In the genomic region with DNA sequence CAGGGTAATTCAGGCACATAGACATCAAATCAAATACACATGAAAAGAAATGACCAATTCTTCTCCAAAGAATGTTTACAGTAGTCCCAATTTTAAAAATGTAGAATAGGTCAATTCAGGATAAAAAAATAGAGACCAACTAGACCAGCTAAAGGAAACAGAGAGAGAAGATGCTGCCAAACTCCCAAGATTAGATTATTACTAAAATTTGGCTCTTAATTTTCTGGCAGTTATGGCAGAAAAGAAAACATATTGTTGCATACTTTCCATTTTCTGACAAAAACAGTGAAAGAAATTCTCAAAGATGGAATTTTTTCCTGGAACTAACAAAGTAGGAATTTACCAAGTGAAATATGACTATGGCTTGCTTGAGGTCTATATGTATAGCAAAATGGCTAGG, we compare ENCODE assay signal across 17 cellular contexts.
DNase-seq lines count a peak whose midpoint lies in the region; ATAC-seq and TF ChIP-seq lines count a peak whose summit lies in the region.
"Had no signal": no experiment of that assay in that cellular context is flagged by ENCODE, and none has a peak within 500 bp of the region (broad histone marks: within the 10 kb centered on the region; RNA-seq: fewer than 3 reads in every experiment).

No MANE protein-coding gene starts in this region.

- H3K36me3 ChIP-seq in adipocyte (ENCODE audit: control insufficient read depth, insufficient read depth, low read length, severe bottlenecking), result no peaks in the 10 kb centered on the region
- no peaks in the 10 kb centered on the region for H3K36me3 ChIP-seq in ovary

- no peak for TF ChIP-seq POLR2A in ovary (IDR thresholded peaks at IDR 0.05)

- H3K9ac ChIP-seq in adipocyte (ENCODE audit: low read length), result peak overlapping the region; percentile 60
- H3K9ac ChIP-seq: GM23248 had no signal

- H3K4me3 Mint-ChIP-seq in nephron, result no peak overlapping the region
- H3K4me3 Mint-ChIP-seq: CD14-positive monocyte; CD8-positive, alpha-beta T cell had no signal

- no peaks in the 10 kb centered on the region for H3K9me3 Mint-ChIP-seq in nephron
- H3K9me3 Mint-ChIP-seq: CD14-positive monocyte; CD8-positive, alpha-beta T cell had no signal

- H3K27ac Mint-ChIP-seq in nephron, result peak overlapping the region in 2 of 3 experiments; percentile 22 to 31
- H3K27ac Mint-ChIP-seq: CD14-positive monocyte; CD8-positive, alpha-beta T cell had no signal

- no peaks in the 10 kb centered on the region for H3K27me3 Mint-ChIP-seq in nephron (ENCODE audit: low read depth)

- peaks cover 17% of the 10 kb centered on the region for H3K4me1 Mint-ChIP-seq in nephron
- H3K4me1 Mint-ChIP-seq: CD14-positive monocyte had no signal

- H3K4me1 ChIP-seq in adipocyte (ENCODE audit: control insufficient read depth, insufficient read depth, low read length), result peaks cover 26% of the 10 kb centered on the region
- H3K4me1 ChIP-seq in ovary (ENCODE audit: insufficient read depth), result peaks cover 3% of the 10 kb centered on the region

- no peaks in the 10 kb centered on the region for H3K27me3 ChIP-seq in adipocyte (replicated peaks; ENCODE audit: control insufficient read depth, insufficient read depth, low read length)
- H3K27me3 ChIP-seq in ovary, result no peaks in the 10 kb centered on the region

- H3K9me3 ChIP-seq in adipocyte (ENCODE audit: control insufficient read depth, low read length), result no peaks in the 10 kb centered on the region
- H3K9me3 ChIP-seq in ovary, result no peaks in the 10 kb centered on the region

- H3K4me3 ChIP-seq in adipocyte (ENCODE audit: low read length), result no peak overlapping the region
- no peak overlapping the region for H3K4me3 ChIP-seq in ovary
- H3K4me3 ChIP-seq: GM23248 had no signal

- intact Hi-C loops in ovary (cut with DNase I), result no loop called here

- peaks cover 20% of the 10 kb centered on the region for H3K36me3 Mint-ChIP-seq in nephron (ENCODE audit: low read depth)
- H3K36me3 Mint-ChIP-seq: CD14-positive monocyte; CD8-positive, alpha-beta T cell had no signal

- TF ChIP-seq CTCF in nephron (IDR thresholded peaks at IDR 0.05; ENCODE audit: unreplicated experiment in 3 of 3) (no peak), ovary (IDR thresholded peaks at IDR 0.05) (no peak)

- no peak for TF ChIP-seq EP300 in ovary (IDR thresholded peaks at IDR 0.05)

- no peak overlapping the region for H3K27ac ChIP-seq in ovary
- H3K27ac ChIP-seq: 22Rv1, GM23248 had no signal

- DNase-seq in EH (ENCODE audit: low read depth), result peak; percentile 57
- peak; percentile 34 for DNase-seq in adipocyte (ENCODE audit: low read depth)
- peak; percentile 47 for DNase-seq in fibroblast of gingiva (ENCODE audit: low read depth)
- no peak for DNase-seq in ovary
- DNase-seq: CD8-positive, alpha-beta T cell; COR-L47; DMS153; DMS79 treated with DMSO at 0.1 percent for 48 hours; GDM1; GM23248 had no signal

- ATAC-seq in HG02610 (IDR thresholded peaks at IDR 0.05; ENCODE audit: unreplicated experiment) (no peak), HG03342 (IDR thresholded peaks at IDR 0.05; ENCODE audit: unreplicated experiment) (no peak)
- ATAC-seq: CD8-positive, alpha-beta T cell; HCT116; HepG2 had no signal

Comparison
In these comparisons a context has a peak if more than half of its experiments do, and no peak if none do; other contexts are left out.
1. DNase-seq: peak in EH (single experiment), adipocyte (single experiment) and fibroblast of gingiva (single experiment); none in ovary (0 of 5).